In the genomic region with DNA sequence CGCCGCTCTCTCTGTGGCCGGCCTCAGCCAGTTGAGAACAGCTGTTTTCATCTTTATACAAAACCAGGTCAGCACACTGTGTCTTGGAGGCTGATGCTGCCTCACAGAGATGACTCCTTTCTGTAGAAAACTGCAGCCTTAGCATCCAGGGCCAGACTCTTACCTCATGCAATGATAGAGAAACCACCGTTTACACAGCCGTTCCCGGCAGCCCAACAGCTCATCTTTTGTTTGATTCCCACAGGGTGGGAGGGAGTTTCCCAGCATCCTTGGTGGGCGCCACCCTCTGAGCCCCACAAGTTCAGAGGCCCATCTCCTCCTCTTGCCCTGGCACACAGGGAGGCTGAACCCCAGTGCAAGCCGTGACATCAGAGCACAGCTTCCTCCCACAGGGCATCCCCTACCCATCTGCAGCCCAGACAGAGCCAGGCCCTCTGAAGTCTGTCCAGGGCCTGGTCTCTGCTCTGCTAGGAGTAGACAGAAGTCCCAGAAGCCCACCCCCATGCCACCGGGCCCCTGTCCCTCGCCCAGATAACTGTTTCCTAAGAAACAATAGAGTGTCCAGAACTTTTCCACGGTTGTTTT, we compare ENCODE assay signal across 13 cellular contexts.
A peak's percentile ranks its signal among the peaks of the same experiment; 100 is the strongest.
DNase-seq lines count a peak whose midpoint lies in the region; ATAC-seq and TF ChIP-seq lines count a peak whose summit lies in the region.
"Had no signal": no experiment of that assay in that cellular context is flagged by ENCODE, and none has a peak within 500 bp of the region (broad histone marks: within the 10 kb centered on the region; RNA-seq: fewer than 3 reads in every experiment).

No MANE protein-coding gene starts in this region.

- H2BK5ac ChIP-seq in mesenchymal stem cell (ENCODE audit: low read depth, low read length, poor library complexity, severe bottlenecking) = no peak overlapping the region

- H3K9ac ChIP-seq in mesenchymal stem cell (ENCODE audit: low read length) = peak overlapping the region; percentile 76
- H3K9ac ChIP-seq in stomach smooth muscle (ENCODE audit: low read length in 2 of 2) = peak overlapping the region in 1 of 2 donors; percentile 42

- H3K36me3 Mint-ChIP-seq in T-helper 17 cell (ENCODE audit: low read depth) = no peaks in the 10 kb centered on the region
- H3K36me3 Mint-ChIP-seq in T-helper 2 cell treated with Interferon-gamma antibody and Interleukin-4, amounts not matched to agents 5 μg/mL and 100 μg/mL, for 36 hours (ENCODE audit: low read depth) = no peaks in the 10 kb centered on the region

- no peak overlapping the region for H3K4me3 Mint-ChIP-seq in T-helper 17 cell
- H3K4me3 Mint-ChIP-seq in T-helper 2 cell treated with Interferon-gamma antibody and Interleukin-4, amounts not matched to agents 5 μg/mL and 100 μg/mL, for 36 hours = no peak overlapping the region
- H3K4me3 Mint-ChIP-seq: effector memory CD8-positive, alpha-beta T cell had no signal

- no peak overlapping the region for H2BK12ac ChIP-seq in mesenchymal stem cell (ENCODE audit: low read length in 2 of 2)

- H4K91ac ChIP-seq in mesenchymal stem cell (ENCODE audit: low read length) = no peak overlapping the region

- no peak overlapping the region for H3K4me2 ChIP-seq in mesenchymal stem cell (ENCODE audit: low read length, poor library complexity, severe bottlenecking)

- H3K27me3 ChIP-seq in esophagus muscularis mucosa (no peaks in the 10 kb centered on the region), mesenchymal stem cell (ENCODE audit: control insufficient read depth in 1 of 2, insufficient read depth in 1 of 2, low read length in 2 of 2) (peaks cover 0 to 3% of the 10 kb centered on the region in 2 experiments), stomach smooth muscle (ENCODE audit: control insufficient read depth in 1 of 2, insufficient read depth in 2 of 2, low read length in 2 of 2) (no peaks in the 10 kb centered on the region)

- DNase-seq in T-helper 17 cell = no peak
- peak; percentile 91 for DNase-seq in esophagus muscularis mucosa (ENCODE audit: extremely low spot score)
- DNase-seq in mesenchymal stem cell = peak; percentile 86
- DNase-seq in DMS79 (lab: John Stamatoyannopoulos, UW) = no peak
- no peak for DNase-seq in T-helper 2 cell treated with Interferon-gamma antibody and Interleukin-4, amounts not matched to agents 5 μg/mL and 100 μg/mL, for 36 hours (ENCODE audit: low spot score)
- DNase-seq: activated T-cell treated with anti-CD3 and anti-CD28 coated beads for 4 hours; DMS 273 treated with DMSO at 0.1 percent for 48 hours; effector memory CD8-positive, alpha-beta T cell; NCI-H2107 had no signal

- H3K4ac ChIP-seq in mesenchymal stem cell (ENCODE audit: low read depth in 1 of 2, low read length in 2 of 2) = no peak overlapping the region

- H3K36me3 ChIP-seq in esophagus muscularis mucosa (peaks cover 0 to 38% (median 20%) of the 10 kb centered on the region in 4 donors), mesenchymal stem cell (ENCODE audit: control insufficient read depth in 1 of 2, insufficient read depth in 2 of 2, low read depth in 1 of 2, low read length in 2 of 2) (peaks cover 2 to 77% of the 10 kb centered on the region in 2 experiments), stomach smooth muscle (ENCODE audit: control insufficient read depth in 2 of 2, insufficient read depth in 2 of 2, low read length in 2 of 2) (peaks cover 0 to 2% of the 10 kb centered on the region in 2 donors)

- H3K27me3 Mint-ChIP-seq in T-helper 17 cell = peaks cover 7% of the 10 kb centered on the region
- H3K27me3 Mint-ChIP-seq in T-helper 2 cell treated with Interferon-gamma antibody and Interleukin-4, amounts not matched to agents 5 μg/mL and 100 μg/mL, for 36 hours (ENCODE audit: low read depth) = no peaks in the 10 kb centered on the region

- no peak overlapping the region for H2BK120ac ChIP-seq in mesenchymal stem cell (ENCODE audit: low read depth, low read length)

- no peaks in the 10 kb centered on the region for H3K79me1 ChIP-seq in mesenchymal stem cell (replicated peaks; ENCODE audit: low read length, poor library complexity, severe bottlenecking)

- no peak overlapping the region for H3K4me3 ChIP-seq in esophagus muscularis mucosa
- H3K4me3 ChIP-seq in mesenchymal stem cell (ENCODE audit: insufficient read depth in 1 of 2, low read depth in 1 of 2, low read length in 2 of 2) = no peak overlapping the region
- H3K4me3 ChIP-seq in stomach smooth muscle (ENCODE audit: low read length in 2 of 2) = no peak overlapping the region
- H3K4me3 ChIP-seq: HAP-1 had no signal

- H3K18ac ChIP-seq in mesenchymal stem cell (ENCODE audit: low read depth in 1 of 2, low read length in 2 of 2) = no peak overlapping the region

- ATAC-seq in T-helper 17 cell = no peak
- ATAC-seq in GM18520 (IDR thresholded peaks at IDR 0.05; ENCODE audit: unreplicated experiment) = no peak
- ATAC-seq in GM19035 (IDR thresholded peaks at IDR 0.05; ENCODE audit: unreplicated experiment) = no peak
- ATAC-seq: effector memory CD8-positive, alpha-beta T cell had no signal

- WGBS in esophagus muscularis mucosa = 67% methylated on average over 10 of the region's 11 CpGs
- 84% methylated on average over 11 of the region's 11 CpGs for WGBS in mesenchymal stem cell

- no peak for TF ChIP-seq POLR2A in esophagus muscularis mucosa (IDR thresholded peaks at IDR 0.05; ENCODE audit: low read depth)

- peak overlapping the region; percentile 62 to 75 (median 66) for H3K27ac ChIP-seq in esophagus muscularis mucosa (replicated peaks in 1 of 4)
- no peak overlapping the region for H3K27ac ChIP-seq in mesenchymal stem cell (ENCODE audit: low read length, poor library complexity, severe bottlenecking)
- H3K27ac ChIP-seq in stomach smooth muscle (ENCODE audit: low read length) = peak overlapping the region; percentile 37

- no peaks in the 10 kb centered on the region for H3K9me3 Mint-ChIP-seq in T-helper 2 cell treated with Interferon-gamma antibody and Interleukin-4, amounts not matched to agents 5 μg/mL and 100 μg/mL, for 36 hours
- H3K9me3 Mint-ChIP-seq: effector memory CD8-positive, alpha-beta T cell had no signal

- peak overlapping the region; percentile 57 for H3K27ac Mint-ChIP-seq in T-helper 17 cell
- no peak overlapping the region for H3K27ac Mint-ChIP-seq in T-helper 2 cell treated with Interferon-gamma antibody and Interleukin-4, amounts not matched to agents 5 μg/mL and 100 μg/mL, for 36 hours
- H3K27ac Mint-ChIP-seq: effector memory CD8-positive, alpha-beta T cell had no signal

- no peak overlapping the region for H4K8ac ChIP-seq in mesenchymal stem cell (ENCODE audit: low read length)

- H2BK15ac ChIP-seq in mesenchymal stem cell (ENCODE audit: low read depth, poor library complexity, severe bottlenecking) = no peak overlapping the region

- TF ChIP-seq CTCF in esophagus muscularis mucosa (IDR thresholded peaks at IDR 0.05) = no peak

- intact Hi-C loops in esophagus muscularis mucosa (cut with DNase I) = no loop called here

- no peak overlapping the region for H2AFZ ChIP-seq in mesenchymal stem cell (ENCODE audit: low read depth, low read length)

- no peak overlapping the region for H3K23ac ChIP-seq in mesenchymal stem cell (ENCODE audit: low read length in 2 of 2)

- H3K9me3 ChIP-seq in T-helper 17 cell (ENCODE audit: control insufficient read depth, low read length, poor library complexity, severe bottlenecking) (no peaks in the 10 kb centered on the region), esophagus muscularis mucosa (no peaks in the 10 kb centered on the region), mesenchymal stem cell (ENCODE audit: control insufficient read depth, low read length) (no peaks in the 10 kb centered on the region), stomach smooth muscle (ENCODE audit: control insufficient read depth in 2 of 2, low read length in 2 of 2) (no peaks in the 10 kb centered on the region)
- H3K9me3 ChIP-seq: HAP-1 had no signal

- no peak for TF ChIP-seq EP300 in esophagus muscularis mucosa (IDR thresholded peaks at IDR 0.05)

- no peak overlapping the region for H2AK5ac ChIP-seq in mesenchymal stem cell (ENCODE audit: low read length, severe bottlenecking)

- peaks cover 4% of the 10 kb centered on the region for H3K4me1 Mint-ChIP-seq in T-helper 17 cell
- no peaks in the 10 kb centered on the region for H3K4me1 Mint-ChIP-seq in T-helper 2 cell treated with Interferon-gamma antibody and Interleukin-4, amounts not matched to agents 5 μg/mL and 100 μg/mL, for 36 hours (ENCODE audit: low read depth)

- H3K4me1 ChIP-seq in esophagus muscularis mucosa (peaks cover 5 to 11% (median 8%) of the 10 kb centered on the region in 4 donors), mesenchymal stem cell (ENCODE audit: control insufficient read depth, insufficient read depth, low read depth, low read length) (no peaks in the 10 kb centered on the region), stomach smooth muscle (ENCODE audit: control insufficient read depth, insufficient read depth, low read length) (peaks cover 5% of the 10 kb centered on the region)
- H3K4me1 ChIP-seq: HAP-1 had no signal

- no peak overlapping the region for H3K14ac ChIP-seq in mesenchymal stem cell (ENCODE audit: low read length in 2 of 2)

Comparison
In these comparisons a context has a peak if more than half of its experiments do, and no peak if none do; other contexts are left out.
1. DNase-seq: peak in esophagus muscularis mucosa (single experiment) and mesenchymal stem cell (single experiment); none in T-helper 17 cell (0 of 3), DMS79 (single experiment) and T-helper 2 cell treated with Interferon-gamma antibody and Interleukin-4, amounts not matched to agents 5 μg/mL and 100 μg/mL, for 36 hours (single experiment).